In genomic region chr4:143281507-143282169, GRCh38 we compare ENCODE assay signal across 18 cellular contexts. TPM values are rescaled to one million over a fixed set of nuclear protein-coding genes. Genes with fewer than 3 reads are reported as not detected.
DNase-seq lines count a peak whose midpoint lies in the region; ATAC-seq and TF ChIP-seq lines count a peak whose summit lies in the region.
"Had no signal": no experiment of that assay in that cellular context is flagged by ENCODE, and none has a peak within 500 bp of the region (broad histone marks: within the 10 kb centered on the region; RNA-seq: fewer than 3 reads in every experiment).

No MANE protein-coding gene starts in this region.

- no TSS peak for BruUV-seq in Calu3 (replicated peaks; lab: Mats Ljungman, UMichigan)

- no peaks in the 10 kb centered on the region for H3K9me3 Mint-ChIP-seq in Calu3 (ENCODE audit: low read depth, unreplicated experiment)
- H3K9me3 Mint-ChIP-seq: activated CD4-positive, alpha-beta memory T cell treated with anti-CD3 and anti-CD28 coated beads for 36 hours; stimulated activated naive CD8-positive, alpha-beta T cell treated with anti-CD3 and anti-CD28 coated beads, Interleukin-15, amount 100 ng/mL, for 72 hours had no signal

- H3K36me3 Mint-ChIP-seq in Calu3 (ENCODE audit: insufficient read depth, unreplicated experiment) = no peaks in the 10 kb centered on the region
- H3K36me3 Mint-ChIP-seq: activated CD4-positive, alpha-beta memory T cell treated with anti-CD3 and anti-CD28 coated beads for 36 hours; brain had no signal

- H3K27ac Mint-ChIP-seq in Calu3 (ENCODE audit: unreplicated experiment) = no peak overlapping the region
- H3K27ac Mint-ChIP-seq: activated CD4-positive, alpha-beta memory T cell treated with anti-CD3 and anti-CD28 coated beads for 36 hours had no signal

- no peaks in the 10 kb centered on the region for H3K4me1 Mint-ChIP-seq in Calu3 (ENCODE audit: low read depth, unreplicated experiment)
- H3K4me1 Mint-ChIP-seq: stimulated activated naive CD8-positive, alpha-beta T cell treated with anti-CD3 and anti-CD28 coated beads, Interleukin-15, amount 100 ng/mL, for 72 hours had no signal

- ATAC-seq in GM19023 (IDR thresholded peaks at IDR 0.05; ENCODE audit: unreplicated experiment) = peak; percentile 81
- peak; percentile 74 for ATAC-seq in HG02610 (IDR thresholded peaks at IDR 0.05; ENCODE audit: unreplicated experiment)
- ATAC-seq in HG03469 (IDR thresholded peaks at IDR 0.05; ENCODE audit: unreplicated experiment) = peak; percentile 36
- ATAC-seq: K562; right lobe of liver; stimulated activated naive CD8-positive, alpha-beta T cell treated with anti-CD3 and anti-CD28 coated beads, Interleukin-15, amount 100 ng/mL, for 72 hours had no signal

- H3K27me3 Mint-ChIP-seq in Calu3 (ENCODE audit: unreplicated experiment) = no peaks in the 10 kb centered on the region
- H3K27me3 Mint-ChIP-seq: brain; stimulated activated naive CD8-positive, alpha-beta T cell treated with anti-CD3 and anti-CD28 coated beads, Interleukin-15, amount 100 ng/mL, for 72 hours had no signal

- CTCF ChIA-PET in Calu3 (lab: Charles Lee) = interaction anchor here (0.6 kb wide), 1 partner anchor 108 kb away, joined by 3 read pairs; no protein-coding TSS in a partner anchor

- peak; percentile 12 for DNase-seq in iris pigment epithelial cell (ENCODE audit: low read depth)
- no peak for DNase-seq in SHP77 treated with DMSO at 0.1 percent for 48 hours (lab: John Stamatoyannopoulos, UW)
- no peak for DNase-seq in activated CD4-positive, alpha-beta T cell treated with anti-CD3 and anti-CD28 coated beads for 48 hours
- no peak for DNase-seq in Calu3
- no peak for DNase-seq in activated CD8-positive, alpha-beta memory T cell treated with anti-CD3 and anti-CD28 coated beads for 24 hours
- DNase-seq: activated CD4-positive, alpha-beta memory T cell treated with anti-CD3 and anti-CD28 coated beads for 36 hours; activated gamma-delta T cell; glutamatergic neuron; NCI-H1436 treated with DMSO at 0.1 percent for 48 hours; NCI-H526 treated with DMSO at 0.1 percent for 48 hours; right lobe of liver; stimulated activated naive CD8-positive, alpha-beta T cell treated with anti-CD3 and anti-CD28 coated beads, Interleukin-15, amount 100 ng/mL, for 72 hours; T1000 had no signal

- TF ChIP-seq CTCF in Calu3 (IDR thresholded peaks at IDR 0.05; ENCODE audit: unreplicated experiment) = no peak

- H3K4me3 Mint-ChIP-seq in Calu3 (ENCODE audit: low read depth, unreplicated experiment) = no peak overlapping the region
- H3K4me3 Mint-ChIP-seq: activated CD4-positive, alpha-beta memory T cell treated with anti-CD3 and anti-CD28 coated beads for 36 hours; stimulated activated naive CD8-positive, alpha-beta T cell treated with anti-CD3 and anti-CD28 coated beads, Interleukin-15, amount 100 ng/mL, for 72 hours had no signal

- intact Hi-C loops in Calu3 (cut with micrococcal nuclease; ENCODE audit: unreplicated experiment) = no loop called here

RNA-seq across cellular contexts. Expression of gene GAB1, which starts 55.0 kb away (rescaled TPM):
- total RNA-seq in Calu3 (2022) = 8.8 and 13.4 TPM in 2 replicates
